11 cellular contexts compared by ENCODE assay signal in the genomic region with DNA sequence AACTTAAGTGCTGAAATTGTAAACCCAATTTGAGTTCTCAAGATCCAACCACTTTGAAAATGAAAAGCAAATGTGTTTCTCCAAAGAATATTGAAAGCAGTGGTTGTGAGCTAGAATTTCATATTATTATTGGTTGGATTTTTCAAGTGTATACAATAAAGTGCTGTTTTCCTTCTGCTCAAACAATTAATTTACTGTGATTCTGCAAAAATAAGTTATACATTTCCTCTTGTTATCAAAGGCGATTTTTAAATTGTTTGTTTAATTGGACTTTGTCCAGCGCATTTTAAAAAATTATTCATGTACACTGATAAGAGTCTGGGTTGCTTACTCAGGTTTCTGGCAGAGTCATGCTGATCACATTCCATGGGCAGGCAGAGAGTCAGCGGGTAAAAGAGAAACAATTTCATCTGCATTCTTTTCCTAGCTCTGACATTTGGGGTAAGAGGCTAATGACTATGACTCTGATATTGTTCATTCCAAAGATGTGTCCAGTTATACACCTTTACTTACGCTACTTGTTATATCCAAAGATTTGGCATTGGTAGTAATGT. TPM values are rescaled to one million over a fixed set of nuclear protein-coding genes. Genes with fewer than 3 reads are reported as not detected.
DNase-seq lines count a peak whose midpoint lies in the region; ATAC-seq, FAIRE-seq and TF ChIP-seq lines count a peak whose summit lies in the region.
"Had no signal": no experiment of that assay in that cellular context is flagged by ENCODE, and none has a peak within 500 bp of the region (broad histone marks: within the 10 kb centered on the region; RNA-seq: fewer than 3 reads in every experiment).

No MANE protein-coding gene starts in this region.

- no peak overlapping the region for H3K27ac Mint-ChIP-seq in nephron progenitor cell

- H3K27me3 Mint-ChIP-seq in nephron progenitor cell (ENCODE audit: low read depth, poor library complexity), result peaks cover 5% of the 10 kb centered on the region

- TF ChIP-seq EP300 in sigmoid colon (IDR thresholded peaks at IDR 0.05), result no peak

- no peaks in the 10 kb centered on the region for H3K9me3 Mint-ChIP-seq in nephron progenitor cell

- peak overlapping the region in 2 of 4 donors; percentile 68 for H3K27ac ChIP-seq in sigmoid colon

- no peak for DNase-seq in H54 (ENCODE audit: insufficient read length, low spot score)
- peak; percentile 54 for DNase-seq in amniotic stem cell (lab: John Stamatoyannopoulos, UW)
- DNase-seq in left ventricle myocardium superior, result no peak
- DNase-seq in sigmoid colon, result no peak
- DNase-seq in NCI-H2081 (lab: John Stamatoyannopoulos, UW), result no peak
- DNase-seq in nephron progenitor cell, result no peak
- no peak for DNase-seq in mucosa of descending colon
- DNase-seq in NCI-H1105 (lab: John Stamatoyannopoulos, UW), result no peak
- DNase-seq: activated naive CD4-positive, alpha-beta T cell treated with anti-CD3 and anti-CD28 coated beads, Interleukin-2, amount 50 U/mL, for 16 hours; NCI-H187 had no signal

- TF ChIP-seq CTCF in sigmoid colon (IDR thresholded peaks at IDR 0.05) (no peak), nephron progenitor cell (IDR thresholded peaks at IDR 0.05) (no peak), mucosa of descending colon (IDR thresholded peaks at IDR 0.05) (no peak)

- no peak for TF ChIP-seq POLR2A in H54 (IDR thresholded peaks at IDR 0.05; ENCODE audit: low read depth, low read length)
- TF ChIP-seq POLR2A in sigmoid colon (IDR thresholded peaks at IDR 0.05), result no peak

- peaks cover 5% of the 10 kb centered on the region for H3K36me3 Mint-ChIP-seq in nephron progenitor cell (ENCODE audit: low read depth)

- H3K36me3 ChIP-seq in sigmoid colon (no peaks in the 10 kb centered on the region), mucosa of descending colon (ENCODE audit: low read depth) (no peaks in the 10 kb centered on the region)

- no peaks in the 10 kb centered on the region for H3K27me3 ChIP-seq in sigmoid colon

- peaks cover 13% of the 10 kb centered on the region for H3K4me1 Mint-ChIP-seq in nephron progenitor cell

- ATAC-seq in left ventricle myocardium superior (peak; percentile 77), mucosa of descending colon (no peak)

- H3K4me1 ChIP-seq in sigmoid colon, result peaks cover 0 to 81% (median 58%) of the 10 kb centered on the region in 4 donors
- H3K4me1 ChIP-seq in mucosa of descending colon (ENCODE audit: low read depth), result no peaks in the 10 kb centered on the region

- 35 to 67% methylated on average over 4 of the region's 4 CpGs for WGBS in sigmoid colon, 2 donors

- intact Hi-C loops in left ventricle myocardium superior (cut with micrococcal nuclease) (loop anchor here (10.0 kb wide), 1 partner anchor 71 kb away; no protein-coding TSS in a partner anchor), sigmoid colon (cut with DNase I) (loop anchor here (5.0 kb wide), 1 partner anchor 124 kb away; no protein-coding TSS in a partner anchor), mucosa of descending colon (cut with DNase I, micrococcal nuclease) (no loop called here)

- FAIRE-seq in H54 (lab: Jason Lieb, UNC), result peak; percentile 85

- H3K9me3 ChIP-seq in sigmoid colon (no peaks in the 10 kb centered on the region), mucosa of descending colon (no peaks in the 10 kb centered on the region)

- H3K4me3 ChIP-seq in sigmoid colon, result peak overlapping the region in 3 of 4 donors; percentile 1 to 87 (median 30)
- no peak overlapping the region for H3K4me3 ChIP-seq in mucosa of descending colon

- H3K4me3 Mint-ChIP-seq in nephron progenitor cell, result no peak overlapping the region

RNA-seq across cellular contexts. Expression of gene FAT4, which starts 8.9 kb away (rescaled TPM):
- total RNA-seq in left ventricle myocardium superior (6.1 TPM), sigmoid colon (10 to 100 TPM; 46.2 to 74.2 (median 61.4) TPM), mucosa of descending colon (10 to 100 TPM in 1 of 3 donors, 1 to 10 TPM in 2; 2.5 to 28.4 (median 4.3) TPM)
- 1 to 10 TPM in 1 of 3 donors, under 1 TPM in 2; under 0.01 to 1.3 (median under 0.01) TPM for polyA plus RNA-seq in sigmoid colon
- total RNA-seq: T-helper 2 cell treated with Interferon-gamma antibody and Interleukin-4, amounts not matched to agents 100 ng/mL and 5 ng/mL, for 36 hours had no signal

Comparison
In these comparisons a context has a peak if more than half of its experiments do, and no peak if none do; other contexts are left out.
1. intact Hi-C loops: an anchor here in left ventricle myocardium superior (10.0 kb wide) and sigmoid colon (5.0 kb wide); none called in mucosa of descending colon.